Comparison of ENCODE assay signal across 8 cellular contexts in the genomic region with DNA sequence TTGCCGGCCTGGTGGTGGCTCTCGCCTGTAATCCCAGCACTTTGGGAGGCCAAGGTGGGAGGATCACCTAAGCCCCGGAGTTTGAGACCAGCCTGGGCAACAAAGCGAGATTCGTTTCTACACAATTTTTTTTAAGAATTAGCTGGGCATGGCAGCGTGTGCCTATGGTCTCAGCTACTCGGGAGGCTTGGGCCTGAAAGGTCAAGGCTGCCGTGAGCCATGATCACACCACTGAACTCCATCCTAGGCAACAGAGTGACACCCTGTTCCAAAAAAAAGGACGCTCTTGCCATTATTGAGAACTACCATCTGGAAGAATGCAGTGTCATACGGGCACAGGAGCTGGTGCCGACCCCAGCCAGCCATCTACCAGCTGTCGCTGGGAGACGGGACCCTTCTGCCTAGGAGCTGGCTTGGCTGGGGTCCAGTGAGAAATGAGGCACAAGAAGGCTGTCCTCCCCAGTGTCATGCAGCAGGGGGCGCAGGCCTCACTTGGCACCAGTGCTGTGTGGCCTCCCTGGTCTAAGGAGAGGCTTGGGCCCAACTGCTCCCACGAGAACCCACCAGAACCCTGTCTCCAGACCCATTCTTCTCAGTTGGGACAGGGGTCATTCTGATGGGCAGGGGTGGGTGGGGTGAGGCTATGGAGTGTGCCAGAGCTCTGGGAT. TPM values are rescaled to one million over a fixed set of nuclear protein-coding genes. Genes with fewer than 3 reads are reported as not detected.
A peak's percentile ranks its signal among the peaks of the same experiment; 100 is the strongest.
DNase-seq lines count a peak whose midpoint lies in the region; ATAC-seq and TF ChIP-seq lines count a peak whose summit lies in the region.

No MANE protein-coding gene starts in this region.

- peak; percentile 63 for ATAC-seq in stimulated activated naive CD8-positive, alpha-beta T cell treated with anti-CD3 and anti-CD28 coated beads, Interleukin-15, Interleukin-2, amounts not matched to agents 100 U/mL and 50 U/mL, for 24 hours

- TF ChIP-seq EP300 in neural cell (conservative IDR thresholded peaks at IDR 0.05; ENCODE audit: poor library complexity, severe bottlenecking) = no peak

- peak; percentile 33 for DNase-seq in SIG-M5 treated with dmso at 0.1 percent for 504 hours (lab: John Stamatoyannopoulos, UW; ENCODE audit: unreplicated experiment)
- no peak for DNase-seq in SIG-M5 (lab: John Stamatoyannopoulos, UW)
- peak; percentile 58 for DNase-seq in NCI-H460 (ENCODE audit: extremely low read depth, low read depth)
- peak; percentile 18 for DNase-seq in activated CD8-positive, alpha-beta memory T cell treated with anti-CD3 and anti-CD28 coated beads, Interleukin-2, amount 50 U/mL, for 1 hour (ENCODE audit: extremely low read depth)
- DNase-seq in epithelial cell of esophagus (ENCODE audit: low read depth) = peak; percentile 69
- peak; percentile 70 for DNase-seq in stimulated activated naive CD8-positive, alpha-beta T cell treated with anti-CD3 and anti-CD28 coated beads, Interleukin-15, Interleukin-2, amounts not matched to agents 100 U/mL and 50 U/mL, for 24 hours
- no peak for DNase-seq in vagina (ENCODE audit: extremely low spot score in 2 of 2)

- H3K4me3 ChIP-seq in epithelial cell of esophagus (ENCODE audit: low read length) (no peak overlapping the region), neural cell (ENCODE audit: low read length) (no peak overlapping the region), vagina (no peak overlapping the region)

- H3K27ac ChIP-seq in neural cell (ENCODE audit: low read length) (no peak overlapping the region), vagina (no peak overlapping the region)

- H3K9me3 ChIP-seq in neural cell (ENCODE audit: low read length) (no peaks in the 10 kb centered on the region), vagina (no peaks in the 10 kb centered on the region)

- TF ChIP-seq RAD21 in neural cell (conservative IDR thresholded peaks at IDR 0.05) = peak; percentile 33

- no peak overlapping the region for H2AFZ ChIP-seq in neural cell (ENCODE audit: low read depth, low read length)

- TF ChIP-seq POLR2A in vagina (IDR thresholded peaks at IDR 0.05) = no peak

- H3K9me2 ChIP-seq in neural cell (ENCODE audit: insufficient read depth, low read length) = no peaks in the 10 kb centered on the region

- H3K79me2 ChIP-seq in neural cell (replicated peaks; ENCODE audit: insufficient read depth, low read length) = no peaks in the 10 kb centered on the region

- no peaks in the 10 kb centered on the region for H3K4me1 ChIP-seq in vagina

- H3K36me3 ChIP-seq in neural cell (ENCODE audit: insufficient read depth, low read length) = no peaks in the 10 kb centered on the region
- H3K36me3 ChIP-seq in vagina = peaks cover 0 to 73% of the 10 kb centered on the region in 2 donors

- peak; percentile 73 for TF ChIP-seq CTCF in epithelial cell of esophagus (IDR thresholded peaks at IDR 0.05; ENCODE audit: insufficient read depth, low read depth, low read length, missing control alignments)
- peak; percentile 55 for TF ChIP-seq CTCF in neural cell (IDR thresholded peaks at IDR 0.05; ENCODE audit: poor library complexity, severe bottlenecking)
- peak in 1 of 3 experiments; percentile 34 for TF ChIP-seq CTCF in vagina (IDR thresholded peaks at IDR 0.05)

- no peak overlapping the region for H3K4me2 ChIP-seq in neural cell (ENCODE audit: low read length)

- H4K20me1 ChIP-seq in neural cell (ENCODE audit: insufficient read depth) = no peaks in the 10 kb centered on the region

- no peaks in the 10 kb centered on the region for H3F3A ChIP-seq in neural cell (ENCODE audit: insufficient read depth, low read length, poor library complexity, severe bottlenecking)

- no peak overlapping the region for H3K9ac ChIP-seq in neural cell (ENCODE audit: low read length)

- H3K27me3 ChIP-seq in neural cell (ENCODE audit: insufficient read depth, low read depth, low read length) = no peaks in the 10 kb centered on the region
- H3K27me3 ChIP-seq in vagina = no peaks in the 10 kb centered on the region

- intact Hi-C loops in vagina (cut with DNase I) = no loop called here

TF ChIP-seq in neural cell, 6 proteins besides CTCF, POLR2A, EP300 and RAD21:
- TF ChIP-seq, protein P1, sequence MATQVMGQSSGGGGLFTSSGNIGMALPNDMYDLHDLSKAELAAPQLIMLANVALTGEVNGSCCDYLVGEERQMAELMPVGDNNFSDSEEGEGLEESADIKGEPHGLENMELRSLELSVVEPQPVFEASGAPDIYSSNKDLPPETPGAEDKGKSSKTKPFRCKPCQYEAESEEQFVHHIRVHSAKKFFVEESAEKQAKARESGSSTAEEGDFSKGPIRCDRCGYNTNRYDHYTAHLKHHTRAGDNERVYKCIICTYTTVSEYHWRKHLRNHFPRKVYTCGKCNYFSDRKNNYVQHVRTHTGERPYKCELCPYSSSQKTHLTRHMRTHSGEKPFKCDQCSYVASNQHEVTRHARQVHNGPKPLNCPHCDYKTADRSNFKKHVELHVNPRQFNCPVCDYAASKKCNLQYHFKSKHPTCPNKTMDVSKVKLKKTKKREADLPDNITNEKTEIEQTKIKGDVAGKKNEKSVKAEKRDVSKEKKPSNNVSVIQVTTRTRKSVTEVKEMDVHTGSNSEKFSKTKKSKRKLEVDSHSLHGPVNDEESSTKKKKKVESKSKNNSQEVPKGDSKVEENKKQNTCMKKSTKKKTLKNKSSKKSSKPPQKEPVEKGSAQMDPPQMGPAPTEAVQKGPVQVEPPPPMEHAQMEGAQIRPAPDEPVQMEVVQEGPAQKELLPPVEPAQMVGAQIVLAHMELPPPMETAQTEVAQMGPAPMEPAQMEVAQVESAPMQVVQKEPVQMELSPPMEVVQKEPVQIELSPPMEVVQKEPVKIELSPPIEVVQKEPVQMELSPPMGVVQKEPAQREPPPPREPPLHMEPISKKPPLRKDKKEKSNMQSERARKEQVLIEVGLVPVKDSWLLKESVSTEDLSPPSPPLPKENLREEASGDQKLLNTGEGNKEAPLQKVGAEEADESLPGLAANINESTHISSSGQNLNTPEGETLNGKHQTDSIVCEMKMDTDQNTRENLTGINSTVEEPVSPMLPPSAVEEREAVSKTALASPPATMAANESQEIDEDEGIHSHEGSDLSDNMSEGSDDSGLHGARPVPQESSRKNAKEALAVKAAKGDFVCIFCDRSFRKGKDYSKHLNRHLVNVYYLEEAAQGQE (IDR thresholded peaks at IDR 0.05; ENCODE audit: borderline replicate concordance) = no peak
- TF ChIP-seq SMC3 (conservative IDR thresholded peaks at IDR 0.05; ENCODE audit: poor library complexity) (peak; percentile 67), POLR2AphosphoS5 (IDR thresholded peaks at IDR 0.05) (no peak), TAF1 (IDR thresholded peaks at IDR 0.05; ENCODE audit: low read depth) (no peak)

RNA-seq across cellular contexts. Expression of gene RELB, which starts 12.2 kb away (rescaled TPM):
- total RNA-seq in NCI-H460 (2014; rRNA removed; shearing (Covaris generic)) = 10.1 and 12.5 TPM in 2 replicates
- 2.4 and 12.7 TPM in 2 replicates for polyA plus RNA-seq in NCI-H460 (2014; cell fraction: nucleus; rRNA removed)
- 1.0 and 1.1 TPM in 2 replicates for polyA plus RNA-seq in neural cell
- polyA minus RNA-seq in neural cell = 1.5 TPM in 2 replicates
- 2.9 TPM for total RNA-seq in vagina

RNA-seq across cellular contexts. Expression of gene CLPTM1, which starts 33.9 kb away (rescaled TPM):
- total RNA-seq in NCI-H460 (2014; rRNA removed; shearing (Covaris generic)) = 31.0 and 31.2 TPM in 2 replicates
- 35.0 and 41.6 TPM in 2 replicates for polyA plus RNA-seq in NCI-H460 (2014; cell fraction: nucleus; rRNA removed)
- 12.0 and 15.3 TPM in 2 replicates for polyA plus RNA-seq in neural cell
- polyA minus RNA-seq in neural cell = 38.5 and 46.5 TPM in 2 replicates
- 130 TPM for total RNA-seq in vagina

RNA-seq across cellular contexts. Expression of gene APOC2, which starts 43.2 kb away (rescaled TPM):
- total RNA-seq in NCI-H460 (2014; rRNA removed; shearing (Covaris generic)) = not detected in 2 replicates
- not detected in 2 replicates for polyA plus RNA-seq in NCI-H460 (2014; cell fraction: nucleus; rRNA removed)
- not detected in 2 replicates for polyA plus RNA-seq in neural cell
- not detected in 2 replicates for polyA minus RNA-seq in neural cell
- total RNA-seq in vagina = not detected

RNA-seq across cellular contexts. Expression of gene APOC4, which starts 47.0 kb away (rescaled TPM):
- not detected in 2 replicates for total RNA-seq in NCI-H460 (2014; rRNA removed; shearing (Covaris generic))
- not detected in 2 replicates for polyA plus RNA-seq in NCI-H460 (2014; cell fraction: nucleus; rRNA removed)
- not detected in 2 replicates for polyA plus RNA-seq in neural cell
- not detected in 2 replicates for polyA minus RNA-seq in neural cell
- total RNA-seq in vagina = not detected

RNA-seq across cellular contexts. Expression of gene CLASRP, which starts 49.8 kb away (rescaled TPM):
- total RNA-seq in NCI-H460 (2014; rRNA removed; shearing (Covaris generic)) = 20.4 and 31.4 TPM in 2 replicates
- polyA plus RNA-seq in NCI-H460 (2014; cell fraction: nucleus; rRNA removed) = 76.5 and 88.6 TPM in 2 replicates
- polyA plus RNA-seq in neural cell = 30.1 and 38.4 TPM in 2 replicates
- 17.4 and 22.4 TPM in 2 replicates for polyA minus RNA-seq in neural cell
- total RNA-seq in vagina = 93.5 TPM

Comparison
In these comparisons a context has a peak if more than half of its experiments do, and no peak if none do; other contexts are left out.
1. DNase-seq: peak in SIG-M5 treated with dmso at 0.1 percent for 504 hours (single experiment), NCI-H460 (single experiment), activated CD8-positive, alpha-beta memory T cell treated with anti-CD3 and anti-CD28 coated beads, Interleukin-2, amount 50 U/mL, for 1 hour (single experiment), epithelial cell of esophagus (single experiment) and stimulated activated naive CD8-positive, alpha-beta T cell treated with anti-CD3 and anti-CD28 coated beads, Interleukin-15, Interleukin-2, amounts not matched to agents 100 U/mL and 50 U/mL, for 24 hours (single experiment); none in SIG-M5 (single experiment) and vagina (0 of 2).